ENCODE assay signal across 16 cellular contexts in genomic region chrX:122622800-122623199, GRCh38.
DNase-seq lines count a peak whose midpoint lies in the region; TF ChIP-seq lines count a peak whose summit lies in the region.
"Had no signal": no experiment of that assay in that cellular context is flagged by ENCODE, and none has a peak within 500 bp of the region (broad histone marks: within the 10 kb centered on the region; RNA-seq: fewer than 3 reads in every experiment).

No MANE protein-coding gene starts in this region.

- H3K79me2 ChIP-seq in neural progenitor cell (ENCODE audit: low read depth), result no peaks in the 10 kb centered on the region

- H4K20me1 ChIP-seq in neural progenitor cell (ENCODE audit: low read depth), result no peaks in the 10 kb centered on the region

- no peak overlapping the region for H3K9ac ChIP-seq in neural progenitor cell

- no peak overlapping the region for H3K4me2 ChIP-seq in neural progenitor cell

- DNase-seq in DMS153 treated with DMSO at 0.1 percent for 48 hours (lab: John Stamatoyannopoulos, UW; ENCODE audit: unreplicated experiment), result peak; percentile 63
- peak; percentile 35 for DNase-seq in NCI-H1105 treated with DMSO at 0.1 percent for 48 hours (lab: John Stamatoyannopoulos, UW)
- DNase-seq in astrocyte of the hippocampus (ENCODE audit: low read depth, low spot score), result peak; percentile 32
- DNase-seq in neural progenitor cell (ENCODE audit: low spot score), result peak; percentile 30
- DNase-seq in LoVo (ENCODE audit: low spot score), result no peak
- no peak for DNase-seq in H7
- DNase-seq in type B pancreatic cell (ENCODE audit: extremely low spot score, unreplicated experiment), result no peak
- no peak for DNase-seq in stimulated activated CD4-positive, alpha-beta T cell treated with anti-CD3 and anti-CD28 coated beads, Interleukin-2, amount 100 ng/mL, for 48 hours
- DNase-seq: Calu3, GOT3, NCI-H1048, NCI-H2107, NCI-H2227 treated with DMSO at 0.1 percent for 48 hours, NCI-H526, SW 1271 had no signal

- no peaks in the 10 kb centered on the region for H3K36me3 Mint-ChIP-seq in neural progenitor cell
- no peaks in the 10 kb centered on the region for H3K36me3 Mint-ChIP-seq in type B pancreatic cell
- H3K36me3 Mint-ChIP-seq: CD14-positive monocyte had no signal

- H3K4me1 Mint-ChIP-seq in neural progenitor cell (no peaks in the 10 kb centered on the region), type B pancreatic cell (ENCODE audit: unreplicated experiment) (no peaks in the 10 kb centered on the region)
- H3K4me1 Mint-ChIP-seq: CD14-positive monocyte had no signal

- no peaks in the 10 kb centered on the region for H3F3A ChIP-seq in neural progenitor cell (ENCODE audit: low read depth)

- peaks cover 12% of the 10 kb centered on the region for H3K9me3 ChIP-seq in neural progenitor cell (ENCODE audit: low read depth)

- no peaks in the 10 kb centered on the region for H3K4me1 ChIP-seq in neural progenitor cell

- H3K9me3 Mint-ChIP-seq in neural progenitor cell (peaks cover 3% of the 10 kb centered on the region), type B pancreatic cell (no peaks in the 10 kb centered on the region)

- H2AFZ ChIP-seq in neural progenitor cell (replicated peaks), result no peak overlapping the region

- H3K4me3 ChIP-seq in neural progenitor cell, result no peak overlapping the region
- no peak overlapping the region for H3K4me3 ChIP-seq in H7 (ENCODE audit: insufficient read depth, low read depth, low read length)

- no peaks in the 10 kb centered on the region for H3K27me3 ChIP-seq in neural progenitor cell
- no peaks in the 10 kb centered on the region for H3K27me3 ChIP-seq in H7 (ENCODE audit: control insufficient read depth, insufficient read depth, low read length)

- peaks cover 4% of the 10 kb centered on the region for H3K27me3 Mint-ChIP-seq in neural progenitor cell (ENCODE audit: insufficient read depth, low read depth)
- no peaks in the 10 kb centered on the region for H3K27me3 Mint-ChIP-seq in type B pancreatic cell

- no peak overlapping the region for H3K27ac ChIP-seq in neural progenitor cell

- H3K4me3 Mint-ChIP-seq in neural progenitor cell (no peak overlapping the region), type B pancreatic cell (no peak overlapping the region)
- H3K4me3 Mint-ChIP-seq: CD14-positive monocyte had no signal

- TF ChIP-seq CTCF in neural progenitor cell (IDR thresholded peaks at IDR 0.05) (no peak), type B pancreatic cell (conservative IDR thresholded peaks at IDR 0.05) (no peak)

- no peak overlapping the region for H3K27ac Mint-ChIP-seq in neural progenitor cell
- H3K27ac Mint-ChIP-seq in type B pancreatic cell, result no peak overlapping the region
- H3K27ac Mint-ChIP-seq: CD14-positive monocyte had no signal

- no peaks in the 10 kb centered on the region for H3K36me3 ChIP-seq in neural progenitor cell
- H3K36me3 ChIP-seq in H7 (replicated peaks; ENCODE audit: control insufficient read depth, insufficient read depth, low read length), result no peaks in the 10 kb centered on the region

Comparison
In these comparisons a context has a peak if more than half of its experiments do, and no peak if none do; other contexts are left out.
1. DNase-seq: peak in DMS153 treated with DMSO at 0.1 percent for 48 hours (single experiment), NCI-H1105 treated with DMSO at 0.1 percent for 48 hours (single experiment), astrocyte of the hippocampus (single experiment) and neural progenitor cell (single experiment); none in LoVo (single experiment), H7 (single experiment), type B pancreatic cell (single experiment) and stimulated activated CD4-positive, alpha-beta T cell treated with anti-CD3 and anti-CD28 coated beads, Interleukin-2, amount 100 ng/mL, for 48 hours (0 of 2).